ENCODE assay signal across 14 cellular contexts in genomic region chr2:238915196-238915595, GRCh38.
"Had no signal": no experiment of that assay in that cellular context is flagged by ENCODE, and none has a peak within 500 bp of the region (broad histone marks: within the 10 kb centered on the region; RNA-seq: fewer than 3 reads in every experiment).

No MANE protein-coding gene starts in this region.

- H3K4me3 Mint-ChIP-seq: activated B cell treated with CpG ODN at 0.5 μM for 24 hours; activated CD8-positive, alpha-beta T cell treated with anti-CD3 and anti-CD28 coated beads, Interleukin-2, amount 10 ng/mL, durations not matched to agents 7 days and 5 days; activated naive CD4-positive, alpha-beta T cell treated with anti-CD3 and anti-CD28 coated beads, Interleukin-2, amount 10 ng/mL, durations not matched to agents 7 days and 5 days; stimulated activated memory B cell treated with anti-CD40 and anti-IgM and Interleukin-4, amounts not matched to agents 10 μg/mL and 1 μg/mL and 100 μg/mL, for 72 hours had no signal

- H3K36me3 ChIP-seq: cardiac muscle cell, ovary, right lobe of liver, tibial artery, vagina had no signal

- H3K27ac Mint-ChIP-seq: activated B cell treated with CpG ODN at 0.5 μM for 24 hours; activated CD8-positive, alpha-beta T cell treated with anti-CD3 and anti-CD28 coated beads, Interleukin-2, amount 10 ng/mL, durations not matched to agents 7 days and 5 days; activated naive CD4-positive, alpha-beta T cell treated with anti-CD3 and anti-CD28 coated beads, Interleukin-2, amount 10 ng/mL, durations not matched to agents 7 days and 5 days; stimulated activated memory B cell treated with anti-CD40 and anti-IgM and Interleukin-4, amounts not matched to agents 10 μg/mL and 1 μg/mL and 100 μg/mL, for 72 hours had no signal

- H3K9me3 Mint-ChIP-seq: activated B cell treated with CpG ODN at 0.5 μM for 24 hours had no signal

- H3K4me1 Mint-ChIP-seq: activated B cell treated with CpG ODN at 0.5 μM for 24 hours; activated naive CD4-positive, alpha-beta T cell treated with anti-CD3 and anti-CD28 coated beads, Interleukin-2, amount 10 ng/mL, durations not matched to agents 7 days and 5 days; stimulated activated memory B cell treated with anti-CD40 and anti-IgM and Interleukin-4, amounts not matched to agents 10 μg/mL and 1 μg/mL and 100 μg/mL, for 72 hours had no signal

- H3K9me3 ChIP-seq: ovary, right lobe of liver, tibial artery, vagina had no signal

- H3K36me3 Mint-ChIP-seq: activated naive CD4-positive, alpha-beta T cell treated with anti-CD3 and anti-CD28 coated beads, Interleukin-2, amount 10 ng/mL, durations not matched to agents 7 days and 5 days; stimulated activated memory B cell treated with anti-CD40 and anti-IgM and Interleukin-4, amounts not matched to agents 10 μg/mL and 1 μg/mL and 100 μg/mL, for 72 hours had no signal

- H3K4me3 ChIP-seq: cardiac muscle cell, ovary, right lobe of liver, tibial artery, vagina had no signal

- DNase-seq: activated B cell treated with CpG ODN at 0.5 μM for 24 hours; activated CD4-positive, alpha-beta T cell treated with anti-CD3 and anti-CD28 coated beads for 48 hours; activated CD8-positive, alpha-beta T cell treated with anti-CD3 and anti-CD28 coated beads, Interleukin-2, amount 10 ng/mL, durations not matched to agents 7 days and 5 days; hippocampal formation; mesendoderm; stimulated activated CD4-positive, alpha-beta T cell treated with anti-CD3 and anti-CD28 coated beads, Interleukin-2, amount 100 ng/mL, for 48 hours had no signal

- ATAC-seq: activated CD8-positive, alpha-beta T cell treated with anti-CD3 and anti-CD28 coated beads, Interleukin-2, amount 10 ng/mL, durations not matched to agents 7 days and 5 days; esophagus mucosa; right lobe of liver; stimulated activated memory B cell treated with anti-CD40 and anti-IgM and Interleukin-4, amounts not matched to agents 10 μg/mL and 1 μg/mL and 100 μg/mL, for 72 hours had no signal

- H3K4me1 ChIP-seq: right lobe of liver, tibial artery, vagina had no signal

- H3K27me3 ChIP-seq: cardiac muscle cell, ovary, right lobe of liver, tibial artery, vagina had no signal

- H3K27ac ChIP-seq: cardiac muscle cell, ovary, right lobe of liver, tibial artery, vagina had no signal
